1 cellular context compared by ENCODE assay signal in genomic region chr12:52390739-52391617, GRCh38.
TF ChIP-seq lines count a peak whose summit lies in the region.

No MANE protein-coding gene starts in this region.

TF ChIP-seq in liver, 16 proteins besides CTCF, POLR2A, EP300 and RAD21 (continued from another document):
- TF ChIP-seq REST (IDR thresholded peaks at IDR 0.05) (no peak), SP1 (IDR thresholded peaks at IDR 0.05) (no peak), YY1 (IDR thresholded peaks at IDR 0.05) (no peak), TAF1 (conservative IDR thresholded peaks at IDR 0.05) (no peak), EGR1 (IDR thresholded peaks at IDR 0.05; ENCODE audit: low read depth in 2 of 2) (no peak), HNF4G (IDR thresholded peaks at IDR 0.05) (no peak), NR2F2 (IDR thresholded peaks at IDR 0.05) (no peak), ATF3 (IDR thresholded peaks at IDR 0.05) (no peak), FOXA1 (IDR thresholded peaks at IDR 0.05) (no peak), ZBTB33 (IDR thresholded peaks at IDR 0.05) (no peak)
